Comparison of ENCODE assay signal across 10 cellular contexts in the genomic region with DNA sequence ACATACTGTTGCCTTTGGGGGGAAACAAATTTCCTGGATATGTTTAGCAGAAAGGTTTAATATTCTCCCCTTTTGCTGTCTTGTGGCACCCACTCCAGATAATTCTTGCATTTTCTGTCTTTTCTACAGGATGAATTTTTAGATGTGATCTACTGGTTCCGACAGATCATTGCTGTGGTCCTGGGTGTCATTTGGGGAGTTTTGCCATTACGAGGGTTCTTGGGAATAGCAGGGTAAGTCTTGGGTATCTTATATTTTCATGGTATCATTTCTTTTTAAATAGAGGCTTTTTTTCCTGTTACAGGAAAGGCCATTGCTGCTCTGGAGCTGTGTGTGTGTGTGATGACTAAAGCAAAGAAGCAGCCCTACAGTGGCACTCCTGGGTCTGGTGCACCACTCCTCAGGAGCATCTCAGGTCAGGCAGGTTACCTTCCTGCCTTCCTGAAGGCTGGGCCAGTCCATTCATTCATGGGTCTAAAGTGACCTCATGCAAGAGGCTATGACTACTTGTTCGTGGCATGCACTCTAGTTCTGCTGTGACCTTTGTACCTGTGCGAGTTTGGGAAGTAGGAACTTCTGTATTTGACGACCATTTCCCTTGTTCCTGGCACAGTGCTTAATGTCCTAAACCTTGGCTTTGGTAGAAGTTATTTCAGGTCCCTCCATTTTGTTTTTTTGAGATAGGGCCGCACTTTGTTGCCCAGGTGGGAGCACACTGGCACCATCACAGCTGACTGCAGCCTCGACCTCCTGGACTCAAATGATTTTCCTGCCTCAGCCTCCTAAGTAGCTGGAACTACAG. TPM values are rescaled to one million over a fixed set of nuclear protein-coding genes. Genes with fewer than 3 reads are reported as not detected.
DNase-seq lines count a peak whose midpoint lies in the region; ATAC-seq, FAIRE-seq and TF ChIP-seq lines count a peak whose summit lies in the region.
"Had no signal": no experiment of that assay in that cellular context is flagged by ENCODE, and none has a peak within 500 bp of the region (broad histone marks: within the 10 kb centered on the region; RNA-seq: fewer than 3 reads in every experiment).

No MANE protein-coding gene starts in this region.

- 67 to 81% methylated on average over 5 to 7 of the region's 7 CpGs for WGBS in transverse colon (ENCODE audit: low coverage in 1 of 2), 2 donors

- TF ChIP-seq CTCF in keratinocyte (optimal IDR thresholded peaks at IDR 0.05 in 1 of 3, IDR thresholded peaks at IDR 0.05 in 1 of 3, conservative IDR thresholded peaks at IDR 0.05 in 1 of 3; ENCODE audit: extremely low read depth in 1 of 3, insufficient read depth in 2 of 3, low read length in 3 of 3): no peak
- no peak for TF ChIP-seq CTCF in transverse colon (IDR thresholded peaks at IDR 0.05)

- in situ Hi-C loops in transverse colon (cut with MboI; ENCODE audit: low pct_ligation_motif_present in 1 of 4, low pct_unique_long_range_greater_than_20kb in 1 of 4, low sequenced_read_pairs in 3 of 4): loop anchor here in 3 of 4 donors (10.0 to 25.0 kb wide), 2 partner anchors 53 to 280 kb away; partner anchors contain the start of gene TLDC2 (in 1 of the 3)

- no peak for ATAC-seq in T-helper 17 cell
- no peak for ATAC-seq in GM19324 (IDR thresholded peaks at IDR 0.05; ENCODE audit: low FRiP score, unreplicated experiment)

- H3K79me2 ChIP-seq in keratinocyte (ENCODE audit: control insufficient read depth, insufficient read depth, low read length): peaks cover 34% of the 10 kb centered on the region

- no peaks in the 10 kb centered on the region for H3K9me1 ChIP-seq in keratinocyte (ENCODE audit: control insufficient read depth, extremely low read depth, insufficient read depth, low read length)

- dilution Hi-C loops in keratinocyte (cut with MboI; ENCODE audit: extremely low pct_ligation_motif_present, low sequenced_read_pairs): no loop called here

- H3K9me3 ChIP-seq in T-helper 17 cell (ENCODE audit: control insufficient read depth, low read length, poor library complexity, severe bottlenecking): no peaks in the 10 kb centered on the region
- H3K9me3 ChIP-seq in keratinocyte (ENCODE audit: control insufficient read depth, low read depth, low read length): no peaks in the 10 kb centered on the region
- no peaks in the 10 kb centered on the region for H3K9me3 ChIP-seq in transverse colon

- peaks cover 19% of the 10 kb centered on the region for H3K4me1 ChIP-seq in keratinocyte (ENCODE audit: control insufficient read depth, extremely low read depth, insufficient read depth, low read length)
- H3K4me1 ChIP-seq in transverse colon: peaks cover 8 to 26% (median 20%) of the 10 kb centered on the region in 4 donors

- H3K9ac ChIP-seq in keratinocyte (ENCODE audit: control insufficient read depth, extremely low read depth, insufficient read depth, low read length): no peak overlapping the region

- H3K27me3 ChIP-seq in keratinocyte (ENCODE audit: control insufficient read depth, extremely low read depth, insufficient read depth, low read length) (no peaks in the 10 kb centered on the region), transverse colon (no peaks in the 10 kb centered on the region)

- no peak for TF ChIP-seq EP300 in transverse colon (IDR thresholded peaks at IDR 0.05; ENCODE audit: low read depth)

- TF ChIP-seq POLR2A in transverse colon (IDR thresholded peaks at IDR 0.05): peak; percentile 39

- H4K20me1 ChIP-seq in keratinocyte (ENCODE audit: control insufficient read depth, extremely low read depth, insufficient read depth, low read length): peaks cover 5% of the 10 kb centered on the region

- peak overlapping the region; percentile 31 for H3K27ac ChIP-seq in keratinocyte (ENCODE audit: control insufficient read depth, insufficient read depth, low read length)
- peak overlapping the region; percentile 90 to 98 (median 93) for H3K27ac ChIP-seq in transverse colon
- H3K27ac ChIP-seq: coronary artery had no signal

- H3K27ac Mint-ChIP-seq in activated naive CD4-positive, alpha-beta T cell treated with anti-CD3 and anti-CD28 coated beads for 36 hours: peak overlapping the region; percentile 88
- peak overlapping the region; percentile 97 for H3K27ac Mint-ChIP-seq in T-helper 17 cell

- FAIRE-seq in keratinocyte (lab: Jason Lieb, UNC): no peak

- peaks cover 34% of the 10 kb centered on the region for H3K36me3 Mint-ChIP-seq in activated naive CD4-positive, alpha-beta T cell treated with anti-CD3 and anti-CD28 coated beads for 36 hours (ENCODE audit: low read depth)
- no peaks in the 10 kb centered on the region for H3K36me3 Mint-ChIP-seq in T-helper 17 cell (ENCODE audit: low read depth)

- peak overlapping the region; percentile 97 for H3K4me3 Mint-ChIP-seq in activated naive CD4-positive, alpha-beta T cell treated with anti-CD3 and anti-CD28 coated beads for 36 hours
- H3K4me3 Mint-ChIP-seq in T-helper 17 cell: peak overlapping the region; percentile 70

- H3K4me3 ChIP-seq in keratinocyte (ENCODE audit: control insufficient read depth in 2 of 3, extremely low read depth in 1 of 3, insufficient read depth in 2 of 3, low read depth in 1 of 3, low read length in 3 of 3): peak overlapping the region; percentile 24 to 91 (median 67)
- no peak overlapping the region for H3K4me3 ChIP-seq in transverse colon

- intact Hi-C loops in activated naive CD4-positive, alpha-beta T cell treated with anti-CD3 and anti-CD28 coated beads for 36 hours (cut with micrococcal nuclease): loop anchor here (2.0 to 5.0 kb wide), 2 partner anchors 100 to 145 kb away; no protein-coding TSS in a partner anchor
- intact Hi-C loops in transverse colon (cut with DNase I; ENCODE audit: low total_unique reads): loop anchor here (10.0 kb wide), 1 partner anchor 147 kb away; no protein-coding TSS in a partner anchor
- intact Hi-C loops in posterior cingulate gyrus (cut with DNase I): loop anchor here (5.0 to 10.0 kb wide), 3 partner anchors 143 to 255 kb away; a partner anchor contains a TSS

- H3K4me2 ChIP-seq in keratinocyte (ENCODE audit: control insufficient read depth, extremely low read depth, insufficient read depth, low read depth, low read length): peak overlapping the region; percentile 78

- peaks cover 30% of the 10 kb centered on the region for H3K4me1 Mint-ChIP-seq in activated naive CD4-positive, alpha-beta T cell treated with anti-CD3 and anti-CD28 coated beads for 36 hours (ENCODE audit: low read depth)
- peaks cover 25% of the 10 kb centered on the region for H3K4me1 Mint-ChIP-seq in T-helper 17 cell

- H2AFZ ChIP-seq in keratinocyte (ENCODE audit: control insufficient read depth, low read length): no peak overlapping the region

- no peaks in the 10 kb centered on the region for H3K9me3 Mint-ChIP-seq in activated naive CD4-positive, alpha-beta T cell treated with anti-CD3 and anti-CD28 coated beads for 36 hours

- DNase-seq in activated naive CD4-positive, alpha-beta T cell treated with anti-CD3 and anti-CD28 coated beads for 36 hours: no peak
- DNase-seq in activated naive CD4-positive, alpha-beta T cell treated with Interleukin-2 at 50 U/mL for 16 hours: no peak
- no peak for DNase-seq in T-helper 17 cell
- DNase-seq in keratinocyte (ENCODE audit: low read depth, low spot score): no peak
- peak; percentile 61 for DNase-seq in transverse colon
- DNase-seq in MV-4-11 (lab: John Stamatoyannopoulos, UW): no peak
- DNase-seq in posterior cingulate gyrus: no peak
- DNase-seq: Kasumi-1 had no signal

- H3K27me3 Mint-ChIP-seq in activated naive CD4-positive, alpha-beta T cell treated with anti-CD3 and anti-CD28 coated beads for 36 hours (ENCODE audit: low read depth): no peaks in the 10 kb centered on the region
- no peaks in the 10 kb centered on the region for H3K27me3 Mint-ChIP-seq in T-helper 17 cell

- CTCF ChIA-PET in activated naive CD4-positive, alpha-beta T cell treated with anti-CD3 and anti-CD28 coated beads for 36 hours (lab: Charles Lee): interaction anchor here (0.7 kb wide), 1 partner anchor 1073 kb away, joined by 3 read pairs; no protein-coding TSS in a partner anchor

- H3K36me3 ChIP-seq in keratinocyte (ENCODE audit: control insufficient read depth in 2 of 2, extremely low read depth in 1 of 2, insufficient read depth in 2 of 2, low read length in 2 of 2): peaks cover 27 to 28% of the 10 kb centered on the region in 2 experiments
- H3K36me3 ChIP-seq in transverse colon: peaks cover 0 to 36% (median 15%) of the 10 kb centered on the region in 4 donors

RNA-seq across cellular contexts. Expression of gene RAB5IF, which starts 2.2 kb away (rescaled TPM):
- total RNA-seq in activated naive CD4-positive, alpha-beta T cell treated with anti-CD3 and anti-CD28 coated beads for 36 hours: 10 to 100 TPM; 79.8 to 85.9 TPM
- total RNA-seq in T-helper 17 cell (10 to 100 TPM; 66.3 to 71.0 TPM), transverse colon (100 to 1,000 TPM in 2 of 4 donors, 10 to 100 TPM in 2; 42.2 to 136 (median 102) TPM)
- polyA plus RNA-seq in keratinocyte: 134 to 203 TPM (median 188 TPM) in 3 replicates
- 17.4 TPM for polyA plus RNA-seq in keratinocyte (2011; ENCODE audit: low read depth)
- polyA plus RNA-seq in keratinocyte (2011; cell fraction: cytosol; rRNA removed): 169 and 262 TPM in 2 replicates
- polyA plus RNA-seq in keratinocyte (2011; cell fraction: nucleus; rRNA removed): 126 and 144 TPM in 2 replicates
- 105 and 115 TPM in 2 replicates for polyA plus RNA-seq in keratinocyte (2012; ENCODE audit: low replicate concordance)
- polyA minus RNA-seq in keratinocyte: 49.9 to 83.7 TPM (median 56.2 TPM) in 3 replicates
- polyA minus RNA-seq in keratinocyte (2011; cell fraction: cytosol; rRNA and poly(A)+ RNA removed): 97.1 TPM
- 19.6 and 20.7 TPM in 2 replicates for polyA minus RNA-seq in keratinocyte (2011; cell fraction: nucleus; rRNA and poly(A)+ RNA removed)

RNA-seq across cellular contexts. Expression of gene TGIF2, which starts 34.4 kb away (rescaled TPM):
- total RNA-seq in activated naive CD4-positive, alpha-beta T cell treated with anti-CD3 and anti-CD28 coated beads for 36 hours: 10 to 100 TPM; 32.2 to 33.6 TPM
- total RNA-seq in T-helper 17 cell (10 to 100 TPM; 32.8 to 38.5 TPM), transverse colon (100 to 1,000 TPM in 1 of 4 donors, 1 to 10 TPM in 2, under 1 TPM in 1; 0.75 to 130 (median 3.9) TPM)
- polyA plus RNA-seq in keratinocyte: 5.4 to 11.1 TPM (median 6.7 TPM) in 3 replicates
- polyA plus RNA-seq in keratinocyte (2011; ENCODE audit: low read depth): 0.31 TPM
- polyA plus RNA-seq in keratinocyte (2011; cell fraction: cytosol; rRNA removed): 6.9 and 7.2 TPM in 2 replicates
- polyA plus RNA-seq in keratinocyte (2011; cell fraction: nucleus; rRNA removed): 5.3 and 7.2 TPM in 2 replicates
- polyA plus RNA-seq in keratinocyte (2012; ENCODE audit: low replicate concordance): 1.9 and 6.5 TPM in 2 replicates
- polyA minus RNA-seq in keratinocyte: 5.8 to 14.9 TPM (median 6.7 TPM) in 3 replicates
- 11.7 TPM for polyA minus RNA-seq in keratinocyte (2011; cell fraction: cytosol; rRNA and poly(A)+ RNA removed)
- 3.3 and 3.6 TPM in 2 replicates for polyA minus RNA-seq in keratinocyte (2011; cell fraction: nucleus; rRNA and poly(A)+ RNA removed)

RNA-seq across cellular contexts. Expression of gene SLA2, which starts 38.2 kb away (rescaled TPM):
- total RNA-seq in activated naive CD4-positive, alpha-beta T cell treated with anti-CD3 and anti-CD28 coated beads for 36 hours: 10 to 100 TPM; 44.1 TPM
- 10 to 100 TPM; 31.4 to 46.8 TPM for total RNA-seq in T-helper 17 cell
- polyA plus RNA-seq in keratinocyte: 0.01 to 0.04 TPM (median 0.03 TPM) in 3 replicates
- not detected for polyA plus RNA-seq in keratinocyte (2011; ENCODE audit: low read depth)
- polyA plus RNA-seq in keratinocyte (2011; cell fraction: cytosol; rRNA removed): not detected in 2 replicates
- polyA plus RNA-seq in keratinocyte (2011; cell fraction: nucleus; rRNA removed): 0.10 and 0.35 TPM in 2 replicates
- 0.13 TPM in 1 of 2 replicates, not detected in the other for polyA plus RNA-seq in keratinocyte (2012; ENCODE audit: low replicate concordance)
- 0.10 TPM in 1 of 3 replicates, not detected in the others for polyA minus RNA-seq in keratinocyte
- not detected for polyA minus RNA-seq in keratinocyte (2011; cell fraction: cytosol; rRNA and poly(A)+ RNA removed)
- polyA minus RNA-seq in keratinocyte (2011; cell fraction: nucleus; rRNA and poly(A)+ RNA removed): not detected in 2 replicates
- total RNA-seq in transverse colon: 1 to 10 TPM in 1 of 4 donors, under 1 TPM in 1, not detected in 2; 0.48 to 2.6 TPM

Comparison
In these comparisons a context has a peak if more than half of its experiments do, and no peak if none do; other contexts are left out.
1. H3K4me3 ChIP-seq: peak in keratinocyte (3 of 3); none in transverse colon (0 of 4).
2. RNA of gene SLA2, which starts 38.2 kb away (total RNA-seq): 31.4 to 46.8 TPM in T-helper 17 cell and 44.1 TPM in activated naive CD4-positive, alpha-beta T cell treated with anti-CD3 and anti-CD28 coated beads for 36 hours; 0.48 to 2.6 TPM in transverse colon; every median in the first group is over 4 times any median in the second.